Comparison of ENCODE assay signal across 21 cellular contexts in the genomic region with DNA sequence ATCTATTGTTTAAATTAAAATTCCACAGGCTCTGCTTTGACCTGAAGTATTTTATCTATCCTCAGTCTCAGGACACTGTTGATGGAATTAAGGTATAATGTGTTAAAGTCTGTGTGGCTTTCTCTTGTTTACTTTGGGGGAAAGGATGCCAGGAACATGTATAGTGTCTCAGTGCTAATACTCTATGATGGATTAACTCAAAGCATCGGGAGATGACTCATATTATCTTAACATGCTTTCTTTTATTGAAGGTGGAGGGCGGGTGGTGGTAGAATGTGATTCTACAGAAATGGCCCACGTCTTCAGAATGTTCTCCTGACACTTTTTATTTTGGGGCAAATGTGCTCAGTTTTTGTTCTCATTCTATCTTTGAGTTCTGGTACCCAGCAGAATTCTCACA.
DNase-seq lines count a peak whose midpoint lies in the region; ATAC-seq, FAIRE-seq and TF ChIP-seq lines count a peak whose summit lies in the region.
"Had no signal": no experiment of that assay in that cellular context is flagged by ENCODE, and none has a peak within 500 bp of the region (broad histone marks: within the 10 kb centered on the region; RNA-seq: fewer than 3 reads in every experiment).

No MANE protein-coding gene starts in this region.

- H3K36me3 ChIP-seq in RWPE2 (ENCODE audit: low read depth), result no peaks in the 10 kb centered on the region
- H3K36me3 ChIP-seq: BLaER1 had no signal

- DNase-seq in A549 (ENCODE audit: low read depth in 1 of 2, low spot score in 1 of 2) (no peak), NCI-H82 treated with DMSO at 0.1 percent for 48 hours (lab: John Stamatoyannopoulos, UW; ENCODE audit: unreplicated experiment) (peak; percentile 27), RWPE2 (ENCODE audit: low spot score) (no peak), epithelial cell of prostate (ENCODE audit: low read depth, low spot score) (no peak), cerebellar cortex (ENCODE audit: low spot score) (no peak), nucleus accumbens (lab: John Stamatoyannopoulos, UW) (no peak)
- DNase-seq in activated naive CD8-positive, alpha-beta T cell treated with anti-CD3 and anti-CD28 coated beads, Interleukin-2, amount 50 U/mL, for 24 hours, result no peak
- DNase-seq: 8988T; Caco-2; CD4-positive, CD25-positive, alpha-beta regulatory T cell; CD8-positive, alpha-beta T cell; DMS79; EL; GDM1; H9 had no signal

- ATAC-seq in A549, result no peak
- peak; percentile 70 for ATAC-seq in RWPE2 (ENCODE audit: low read depth)
- ATAC-seq in activated naive CD8-positive, alpha-beta T cell treated with anti-CD3 and anti-CD28 coated beads, Interleukin-2, amount 50 U/mL, for 24 hours, result no peak
- ATAC-seq: CD8-positive, alpha-beta T cell; GM12878; GM23338; HCT116 had no signal

- CTCF ChIA-PET in A549 (lab: Yijun Ruan, JAX), result no interaction called here

- TF ChIP-seq POLR2A in A549 (IDR thresholded peaks at IDR 0.05; ENCODE audit: low read length), result no peak

- POLR2A ChIA-PET in A549 (lab: Yijun Ruan, JAX), result no interaction called here

- WGBS in A549 (ENCODE audit: missing lambda C conversion rate), result 32% methylated on average over 3 of the region's 3 CpGs

- 0 out of 3 replicates have a peak overlapping the region, but pooled peaks have one; percentile 9 for H3K4me2 ChIP-seq in A549
- H3K4me2 ChIP-seq: BLaER1, GM23338 had no signal

- H3K9me3 ChIP-seq in A549, result no peaks in the 10 kb centered on the region
- H3K9me3 ChIP-seq in RWPE2 (ENCODE audit: severe bottlenecking), result no peaks in the 10 kb centered on the region
- H3K9me3 ChIP-seq: BLaER1, Caco-2 had no signal

- H3K4me3 ChIP-seq in A549 (no peak overlapping the region), RWPE2 (ENCODE audit: severe bottlenecking) (no peak overlapping the region)
- H3K4me3 ChIP-seq: BLaER1, GM12878, GM23338 had no signal

- no peak for FAIRE-seq in A549 (lab: Jason Lieb, UNC)
- FAIRE-seq: GM12878, GM19239 had no signal

- H3K36me3 Mint-ChIP-seq in activated naive CD8-positive, alpha-beta T cell treated with anti-CD3 and anti-CD28 coated beads, Interleukin-2, amount 50 U/mL, for 24 hours (ENCODE audit: low read depth), result no peaks in the 10 kb centered on the region
- H3K36me3 Mint-ChIP-seq: CD4-positive, CD25-positive, alpha-beta regulatory T cell; CD8-positive, alpha-beta T cell had no signal

- H3K4me3 Mint-ChIP-seq in activated naive CD8-positive, alpha-beta T cell treated with anti-CD3 and anti-CD28 coated beads, Interleukin-2, amount 50 U/mL, for 24 hours, result no peak overlapping the region
- H3K4me3 Mint-ChIP-seq: CD4-positive, CD25-positive, alpha-beta regulatory T cell; CD8-positive, alpha-beta T cell; GM23338; H9 had no signal

- H3K9me3 Mint-ChIP-seq in activated naive CD8-positive, alpha-beta T cell treated with anti-CD3 and anti-CD28 coated beads, Interleukin-2, amount 50 U/mL, for 24 hours, result peaks cover 5% of the 10 kb centered on the region

- no peak for TF ChIP-seq RAD21 in A549 (conservative IDR thresholded peaks at IDR 0.05 in 1 of 2, IDR thresholded peaks at IDR 0.05 in 1 of 2)

- H3K4me1 Mint-ChIP-seq in activated naive CD8-positive, alpha-beta T cell treated with anti-CD3 and anti-CD28 coated beads, Interleukin-2, amount 50 U/mL, for 24 hours, result no peaks in the 10 kb centered on the region
- H3K4me1 Mint-ChIP-seq: CD4-positive, CD25-positive, alpha-beta regulatory T cell; GM23338; H9 had no signal

- H3K27ac Mint-ChIP-seq in activated naive CD8-positive, alpha-beta T cell treated with anti-CD3 and anti-CD28 coated beads, Interleukin-2, amount 50 U/mL, for 24 hours, result no peak overlapping the region
- H3K27ac Mint-ChIP-seq: CD4-positive, CD25-positive, alpha-beta regulatory T cell; CD8-positive, alpha-beta T cell; GM23338; H9 had no signal

- no peak overlapping the region for H3K27ac ChIP-seq in A549
- H3K27ac ChIP-seq in RWPE2 (ENCODE audit: poor library complexity, severe bottlenecking), result peak overlapping the region; percentile 69
- H3K27ac ChIP-seq in epithelial cell of prostate, result peak overlapping the region; percentile 29
- H3K27ac ChIP-seq: BLaER1, C4-2B had no signal

- no peak for TF ChIP-seq EP300 in A549 (IDR thresholded peaks at IDR 0.05)

- no peaks in the 10 kb centered on the region for H3K27me3 Mint-ChIP-seq in activated naive CD8-positive, alpha-beta T cell treated with anti-CD3 and anti-CD28 coated beads, Interleukin-2, amount 50 U/mL, for 24 hours
- H3K27me3 Mint-ChIP-seq: CD4-positive, CD25-positive, alpha-beta regulatory T cell had no signal

- no peaks in the 10 kb centered on the region for H3K27me3 ChIP-seq in RWPE2 (ENCODE audit: insufficient read depth, poor library complexity, severe bottlenecking)
- H3K27me3 ChIP-seq: BLaER1 had no signal

- TF ChIP-seq CTCF in A549 (IDR thresholded peaks at IDR 0.05) (no peak), RWPE2 (IDR thresholded peaks at IDR 0.05; ENCODE audit: poor library complexity, severe bottlenecking) (no peak)

- peaks cover 11% of the 10 kb centered on the region; the same call in 2 of the 3 replicates for H3K4me1 ChIP-seq in A549
- H3K4me1 ChIP-seq in RWPE2 (ENCODE audit: insufficient read depth, poor library complexity, severe bottlenecking), result peaks cover 25% of the 10 kb centered on the region
- H3K4me1 ChIP-seq: BLaER1, Caco-2 had no signal

TF ChIP-seq in A549, 52 proteins besides CTCF, POLR2A, EP300 and RAD21:
- TF ChIP-seq MAZ (IDR thresholded peaks at IDR 0.05; ENCODE audit: borderline replicate concordance, low read depth, low read length), result no peak
- no peak for TF ChIP-seq NFE2L2 (conservative IDR thresholded peaks at IDR 0.05; ENCODE audit: low read length)
- no peak for TF ChIP-seq ZC3H11A (IDR thresholded peaks at IDR 0.05)
- TF ChIP-seq JUNB (IDR thresholded peaks at IDR 0.05), result no peak
- TF ChIP-seq, protein P1, sequence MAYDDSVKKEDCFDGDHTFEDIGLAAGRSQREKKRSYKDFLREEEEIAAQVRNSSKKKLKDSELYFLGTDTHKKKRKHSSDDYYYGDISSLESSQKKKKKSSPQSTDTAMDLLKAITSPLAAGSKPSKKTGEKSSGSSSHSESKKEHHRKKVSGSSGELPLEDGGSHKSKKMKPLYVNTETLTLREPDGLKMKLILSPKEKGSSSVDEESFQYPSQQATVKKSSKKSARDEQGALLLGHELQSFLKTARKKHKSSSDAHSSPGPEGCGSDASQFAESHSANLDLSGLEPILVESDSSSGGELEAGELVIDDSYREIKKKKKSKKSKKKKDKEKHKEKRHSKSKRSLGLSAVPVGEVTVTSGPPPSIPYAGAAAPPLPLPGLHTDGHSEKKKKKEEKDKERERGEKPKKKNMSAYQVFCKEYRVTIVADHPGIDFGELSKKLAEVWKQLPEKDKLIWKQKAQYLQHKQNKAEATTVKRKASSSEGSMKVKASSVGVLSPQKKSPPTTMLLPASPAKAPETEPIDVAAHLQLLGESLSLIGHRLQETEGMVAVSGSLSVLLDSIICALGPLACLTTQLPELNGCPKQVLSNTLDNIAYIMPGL (CRISPR knock-in tag; IDR thresholded peaks at IDR 0.05; ENCODE audit: borderline replicate concordance), result no peak
- no peak for TF ChIP-seq POLR2AphosphoS2 (conservative IDR thresholded peaks at IDR 0.05; ENCODE audit: low read length)
- TF ChIP-seq ZNF302 (CRISPR knock-in tag; IDR thresholded peaks at IDR 0.05), result no peak
- TF ChIP-seq ZFP36 (IDR thresholded peaks at IDR 0.05; ENCODE audit: borderline replicate concordance, partially characterized antibody), result no peak
- TF ChIP-seq, protein P2, sequence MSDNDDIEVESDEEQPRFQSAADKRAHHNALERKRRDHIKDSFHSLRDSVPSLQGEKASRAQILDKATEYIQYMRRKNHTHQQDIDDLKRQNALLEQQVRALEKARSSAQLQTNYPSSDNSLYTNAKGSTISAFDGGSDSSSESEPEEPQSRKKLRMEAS (IDR thresholded peaks at IDR 0.05), result no peak
- no peak for TF ChIP-seq MAFK (IDR thresholded peaks at IDR 0.05; ENCODE audit: partially characterized antibody)
- no peak for TF ChIP-seq HEYL (CRISPR knock-in tag; IDR thresholded peaks at IDR 0.05)
- TF ChIP-seq CBX2 (IDR thresholded peaks at IDR 0.05; ENCODE audit: borderline replicate concordance, low read depth), result no peak

Comparison
In these comparisons a context has a peak if more than half of its experiments do, and no peak if none do; other contexts are left out.
1. H3K27ac ChIP-seq: peak in RWPE2 (single experiment) and epithelial cell of prostate (single experiment); none in A549 (0 of 2).